Comparison of ENCODE assay signal across 22 cellular contexts in the genomic region with DNA sequence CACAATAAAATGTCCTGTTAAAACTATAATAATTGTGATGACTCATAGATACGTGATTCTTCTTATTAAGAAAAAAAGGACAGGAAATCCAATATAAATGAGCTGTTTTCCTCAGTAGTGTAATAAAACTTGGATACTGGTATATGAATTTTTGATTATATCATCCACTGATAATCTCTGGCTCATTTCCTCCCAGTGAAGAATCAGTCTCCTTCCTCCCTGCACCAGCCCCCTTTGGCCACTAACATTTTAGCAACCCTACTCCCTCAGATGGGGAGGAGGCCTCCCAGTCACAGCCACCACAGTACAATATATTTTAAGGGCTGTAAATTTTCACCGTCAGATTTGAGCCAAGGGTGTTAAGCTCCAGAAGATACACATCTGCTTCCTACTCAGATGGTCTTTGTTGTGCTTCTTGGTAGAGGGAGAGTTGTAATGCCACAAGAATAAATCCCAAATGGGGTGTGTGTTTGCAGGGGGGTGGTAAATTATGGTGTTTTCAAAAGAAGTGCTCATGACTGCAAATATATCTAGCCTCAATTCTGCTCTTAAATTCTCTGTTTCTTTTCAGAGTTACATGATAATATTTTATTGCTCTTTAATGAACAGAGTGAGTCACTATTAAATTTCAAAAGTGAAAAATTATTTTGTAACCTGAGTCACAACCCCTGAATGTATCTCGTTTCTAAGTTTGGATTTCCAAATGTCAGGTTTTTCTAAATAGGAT.
A peak's percentile ranks its signal among the peaks of the same experiment; 100 is the strongest.
DNase-seq lines count a peak whose midpoint lies in the region; ATAC-seq, FAIRE-seq and TF ChIP-seq lines count a peak whose summit lies in the region.
"Had no signal": no experiment of that assay in that cellular context is flagged by ENCODE, and none has a peak within 500 bp of the region (broad histone marks: within the 10 kb centered on the region; RNA-seq: fewer than 3 reads in every experiment).

No MANE protein-coding gene starts in this region.

- H3K36me3 ChIP-seq in GM23338 (ENCODE audit: insufficient read depth) (no peaks in the 10 kb centered on the region), HepG2 (replicated peaks in 1 of 2; ENCODE audit: control insufficient read depth in 1 of 2, insufficient read depth in 2 of 2, low read length in 2 of 2) (no peaks in the 10 kb centered on the region)
- H3K36me3 ChIP-seq: breast epithelium, lower lobe of right lung, SJCRH30, tibial nerve had no signal

- TF ChIP-seq CTCF in GM23338 (conservative IDR thresholded peaks at IDR 0.05; ENCODE audit: low read depth in 2 of 2) (no peak), fibroblast of pulmonary artery (IDR thresholded peaks at IDR 0.05; ENCODE audit: low read length, missing control alignments) (peak; percentile 8), HepG2 (CRISPR knock-in tag; IDR thresholded peaks at IDR 0.05) (no peak)

- CTCF ChIA-PET in HepG2 (lab: Yijun Ruan, JAX; ENCODE audit: low intra/inter-chr PET ratio, low total read pairs) = no interaction called here

- H3K4me1 ChIP-seq in GM23338 (ENCODE audit: insufficient read depth) (peaks cover 3% of the 10 kb centered on the region; the same call in 1 of the 2 replicates), HepG2 (ENCODE audit: insufficient read depth, low read length) (no peaks in the 10 kb centered on the region)
- H3K4me1 ChIP-seq: breast epithelium, tibial nerve had no signal

- no peak for TF ChIP-seq RAD21 in HepG2 (CRISPR knock-in tag; IDR thresholded peaks at IDR 0.05)

- H3K27me3 ChIP-seq in GM23338 (ENCODE audit: insufficient read depth) = no peaks in the 10 kb centered on the region
- no peaks in the 10 kb centered on the region for H3K27me3 ChIP-seq in HepG2 (ENCODE audit: control insufficient read depth in 1 of 2, insufficient read depth in 2 of 2, low read length in 2 of 2)
- H3K27me3 ChIP-seq: breast epithelium, SJCRH30, tibial nerve had no signal

- intact Hi-C loops in HepG2 (cut with micrococcal nuclease; ENCODE audit: unreplicated experiment) = no loop called here

- in situ Hi-C loops in HepG2 (cut with HindIII; ENCODE audit: extremely low pct_ligation_motif_present, low pct_unique_long_range_greater_than_20kb) = no loop called here

- H3K4me3 Mint-ChIP-seq in GM23338 = no peak overlapping the region
- H3K4me3 Mint-ChIP-seq: activated CD4-positive, alpha-beta T cell treated with anti-CD3 and anti-CD28 coated beads, Interleukin-2, amount 10 ng/mL, durations not matched to agents 7 days and 5 days; activated naive CD4-positive, alpha-beta T cell treated with anti-CD3 and anti-CD28 coated beads, Interleukin-2, amount 50 U/mL, for 24 hours; neural crest cell had no signal

- H3K27ac Mint-ChIP-seq in GM23338 = no peak overlapping the region
- H3K27ac Mint-ChIP-seq: activated CD4-positive, alpha-beta T cell treated with anti-CD3 and anti-CD28 coated beads, Interleukin-2, amount 10 ng/mL, durations not matched to agents 7 days and 5 days; activated naive CD4-positive, alpha-beta T cell treated with anti-CD3 and anti-CD28 coated beads, Interleukin-2, amount 50 U/mL, for 24 hours had no signal

- WGBS in HepG2 (ENCODE audit: low lambda C conversion rate) = under 1% methylated on average over 3 of the region's 3 CpGs

- no peak for TF ChIP-seq EP300 in HepG2 (IDR thresholded peaks at IDR 0.05; ENCODE audit: low read depth in 2 of 2, low read length in 2 of 2)
- TF ChIP-seq EP300 in HepG2 (CRISPR knock-in tag; IDR thresholded peaks at IDR 0.05; ENCODE audit: borderline replicate concordance) = no peak

- peaks cover 7% of the 10 kb centered on the region; the same call in 1 of the 2 replicates for H3K9me2 ChIP-seq in GM23338 (ENCODE audit: insufficient read depth)

- no peak overlapping the region for H3K27ac ChIP-seq in GM23338 (ENCODE audit: low read depth)
- H3K27ac ChIP-seq in HepG2 (ENCODE audit: extremely low read length, insufficient read depth, low read length) = no peak overlapping the region
- H3K27ac ChIP-seq: C4-2B, lower lobe of right lung, SJCRH30, tibial nerve had no signal

- no peaks in the 10 kb centered on the region for H3K79me2 ChIP-seq in GM23338 (replicated peaks; ENCODE audit: insufficient read depth)
- H3K79me2 ChIP-seq in HepG2 (ENCODE audit: insufficient read depth, low read length) = no peaks in the 10 kb centered on the region

- FAIRE-seq in HepG2 (lab: Jason Lieb, UNC) = no peak

- H4K20me1 ChIP-seq in GM23338 (replicated peaks; ENCODE audit: insufficient read depth) (no peaks in the 10 kb centered on the region), HepG2 (ENCODE audit: insufficient read depth, low read length) (no peaks in the 10 kb centered on the region)

- DNase-seq in GM23338 (ENCODE audit: low spot score) (no peak), MV-4-11 (lab: John Stamatoyannopoulos, UW) (peak; percentile 65), fibroblast of pulmonary artery (ENCODE audit: low read depth) (peak; percentile 53), pulmonary artery endothelial cell (ENCODE audit: low read depth, low spot score) (peak; percentile 63), HepG2 (ENCODE audit: low spot score) (no peak)
- DNase-seq: activated CD4-positive, alpha-beta T cell treated with anti-CD3 and anti-CD28 coated beads, Interleukin-2, amount 10 ng/mL, durations not matched to agents 7 days and 5 days; DND-41; lower lobe of right lung; NCI-H1105; NCI-H2171 treated with DMSO at 0.1 percent for 48 hours; NK-92 treated with Interleukin-12 subunit alpha and Interleukin-12 subunit beta, amount 100 ng/mL, for 24 hours; T1000 had no signal

- POLR2A ChIA-PET in HepG2 (lab: Yijun Ruan, JAX) = no interaction called here

- no peaks in the 10 kb centered on the region for H3K27me3 Mint-ChIP-seq in GM23338 (ENCODE audit: insufficient read depth, low read depth, poor library complexity)
- H3K27me3 Mint-ChIP-seq: activated CD4-positive, alpha-beta T cell treated with anti-CD3 and anti-CD28 coated beads, Interleukin-2, amount 10 ng/mL, durations not matched to agents 7 days and 5 days had no signal

- peaks cover 6% of the 10 kb centered on the region for H3K4me1 Mint-ChIP-seq in GM23338
- H3K4me1 Mint-ChIP-seq: activated CD4-positive, alpha-beta T cell treated with anti-CD3 and anti-CD28 coated beads, Interleukin-2, amount 10 ng/mL, durations not matched to agents 7 days and 5 days; activated naive CD4-positive, alpha-beta T cell treated with anti-CD3 and anti-CD28 coated beads, Interleukin-2, amount 50 U/mL, for 24 hours; neural crest cell had no signal

- peak; percentile 26; the same call in 1 of the 3 replicates for ATAC-seq in GM23338
- no peak for ATAC-seq in HepG2
- no peak for ATAC-seq in HG02759 (IDR thresholded peaks at IDR 0.05; ENCODE audit: unreplicated experiment)
- ATAC-seq in GM18873 (IDR thresholded peaks at IDR 0.05; ENCODE audit: low FRiP score, unreplicated experiment) = no peak
- ATAC-seq: HCT116, lower lobe of right lung, sciatic nerve had no signal

- H2AFZ ChIP-seq in GM23338 (no peak overlapping the region), HepG2 (ENCODE audit: low read length) (no peak overlapping the region)

- H3K9ac ChIP-seq in HepG2 (ENCODE audit: insufficient read depth, low read depth, low read length) = no peak overlapping the region

- H3K4me3 ChIP-seq in GM23338 (no peak overlapping the region), fibroblast of pulmonary artery (replicated peaks; ENCODE audit: low read depth, low read length) (no peak overlapping the region), HepG2 (replicated peaks in 1 of 3; ENCODE audit: insufficient read depth in 1 of 3, low read depth in 2 of 3, low read length in 3 of 3) (no peak overlapping the region)
- H3K4me3 ChIP-seq: breast epithelium, lower lobe of right lung, SJCRH30, tibial nerve had no signal

- H3K9me3 ChIP-seq in HepG2 (ENCODE audit: low read length) = no peaks in the 10 kb centered on the region
- H3K9me3 ChIP-seq: breast epithelium, lower lobe of right lung, SJCRH30, tibial nerve had no signal

- H3K4me2 ChIP-seq in GM23338 (no peak overlapping the region), HepG2 (ENCODE audit: low read depth, low read length) (no peak overlapping the region)

- TF ChIP-seq POLR2A in HepG2 (IDR thresholded peaks at IDR 0.05; ENCODE audit: insufficient read depth in 1 of 2, low read depth in 2 of 2, low read length in 2 of 2) = no peak

- H3F3A ChIP-seq in GM23338 (replicated peaks; ENCODE audit: low read depth) = no peaks in the 10 kb centered on the region

- H3K36me3 Mint-ChIP-seq in GM23338 (ENCODE audit: low read depth) = no peaks in the 10 kb centered on the region
- H3K36me3 Mint-ChIP-seq: activated naive CD4-positive, alpha-beta T cell treated with anti-CD3 and anti-CD28 coated beads, Interleukin-2, amount 50 U/mL, for 24 hours had no signal

- no TSS peak for BruUV-seq in HepG2 (replicated peaks; lab: Mats Ljungman, UMichigan)

- no peaks in the 10 kb centered on the region for H3K9me3 Mint-ChIP-seq in GM23338
- H3K9me3 Mint-ChIP-seq: activated CD4-positive, alpha-beta T cell treated with anti-CD3 and anti-CD28 coated beads, Interleukin-2, amount 10 ng/mL, durations not matched to agents 7 days and 5 days; activated naive CD4-positive, alpha-beta T cell treated with anti-CD3 and anti-CD28 coated beads, Interleukin-2, amount 50 U/mL, for 24 hours; neural crest cell had no signal

TF ChIP-seq in GM23338, 12 proteins besides CTCF, POLR2A, EP300 and RAD21:
- no peak for TF ChIP-seq ZNF114 (CRISPR knock-in tag; IDR thresholded peaks at IDR 0.05)

TF ChIP-seq in HepG2, 621 proteins besides CTCF, POLR2A, EP300 and RAD21 (continues in another document):
- TF ChIP-seq KDM2A (CRISPR knock-in tag; IDR thresholded peaks at IDR 0.05; ENCODE audit: borderline replicate concordance, low read depth) (no peak), SNAPC2 (CRISPR knock-in tag; IDR thresholded peaks at IDR 0.05) (no peak), PHF8 (CRISPR knock-in tag; IDR thresholded peaks at IDR 0.05) (no peak), PHF5A (CRISPR knock-in tag; IDR thresholded peaks at IDR 0.05; ENCODE audit: low read depth, unreplicated experiment) (no peak), ZNF619 (CRISPR knock-in tag; IDR thresholded peaks at IDR 0.05) (no peak), ZNF772 (CRISPR knock-in tag; IDR thresholded peaks at IDR 0.05) (no peak), RFXANK (CRISPR knock-in tag; IDR thresholded peaks at IDR 0.05) (no peak), ZFP91 (CRISPR knock-in tag; IDR thresholded peaks at IDR 0.05; ENCODE audit: borderline replicate concordance) (no peak)

Comparison
In these comparisons a context has a peak if more than half of its experiments do, and no peak if none do; other contexts are left out.
1. DNase-seq: peak in MV-4-11 (single experiment), fibroblast of pulmonary artery (single experiment) and pulmonary artery endothelial cell (single experiment); none in GM23338 (single experiment) and HepG2 (single experiment).